15 cellular contexts compared by ENCODE assay signal in the genomic region with DNA sequence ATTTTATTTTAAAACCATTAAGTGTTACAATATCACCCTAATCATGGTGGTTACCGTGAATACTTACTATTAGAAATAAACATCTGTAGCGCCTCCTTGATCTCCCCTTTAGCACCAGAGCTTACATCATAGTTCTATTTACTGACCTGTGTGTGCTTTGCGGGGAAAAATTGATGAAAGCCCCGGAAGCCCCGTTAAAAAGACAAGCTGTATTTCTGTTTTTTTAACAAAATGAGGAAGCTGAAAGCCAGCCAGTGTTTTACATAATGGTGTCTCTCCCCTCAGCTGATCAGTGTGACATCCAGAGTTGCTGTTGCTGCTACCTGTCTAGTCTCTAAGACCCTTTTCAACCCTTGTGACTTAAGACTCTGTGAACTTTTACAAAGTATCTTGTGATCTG.
DNase-seq lines count a peak whose midpoint lies in the region; ATAC-seq and TF ChIP-seq lines count a peak whose summit lies in the region.
"Had no signal": no experiment of that assay in that cellular context is flagged by ENCODE, and none has a peak within 500 bp of the region (broad histone marks: within the 10 kb centered on the region; RNA-seq: fewer than 3 reads in every experiment).

No MANE protein-coding gene starts in this region.

- DNase-seq in GM10248 (ENCODE audit: extremely low spot score) (peak; percentile 39), Kasumi-1 (lab: John Stamatoyannopoulos, UW) (peak; percentile 66 to 71), A172 (ENCODE audit: low spot score) (no peak), NCI-H2227 (lab: John Stamatoyannopoulos, UW; ENCODE audit: unreplicated experiment) (no peak)
- no peak for DNase-seq in effector memory CD8-positive, alpha-beta T cell
- DNase-seq: activated CD4-positive, alpha-beta T cell treated with anti-CD3 and anti-CD28 coated beads for 1 hour; DMS 273 treated with DMSO at 0.1 percent for 48 hours; erythroblast; H7; KG1; NCI-H2081 treated with DMSO at 0.1 percent for 48 hours; transverse colon had no signal

- H3K27me3 Mint-ChIP-seq in effector memory CD8-positive, alpha-beta T cell, result no peaks in the 10 kb centered on the region

- CTCF ChIA-PET in GM10248 (lab: Yijun Ruan, JAX), result no interaction called here

- ATAC-seq in GM21717 (IDR thresholded peaks at IDR 0.05; ENCODE audit: unreplicated experiment) (peak; percentile 58), HG02870 (IDR thresholded peaks at IDR 0.05; ENCODE audit: unreplicated experiment) (no peak), HG03139 (IDR thresholded peaks at IDR 0.05; ENCODE audit: unreplicated experiment) (no peak)
- peak; percentile 37 for ATAC-seq in effector memory CD8-positive, alpha-beta T cell (replicated peaks)

- peaks cover 20% of the 10 kb centered on the region for H3K36me3 Mint-ChIP-seq in effector memory CD8-positive, alpha-beta T cell (ENCODE audit: insufficient read depth)

- POLR2A ChIA-PET in GM10248 (lab: Yijun Ruan, JAX), result no interaction called here

- H3K4me3 Mint-ChIP-seq in effector memory CD8-positive, alpha-beta T cell, result no peak overlapping the region

- no peaks in the 10 kb centered on the region for H3K9me3 Mint-ChIP-seq in effector memory CD8-positive, alpha-beta T cell

- no peak for TF ChIP-seq CTCF in GM10248 (IDR thresholded peaks at IDR 0.05; ENCODE audit: control extremely low read depth, extremely low read depth, low read depth, missing control alignments)

- no peak overlapping the region for H3K27ac Mint-ChIP-seq in effector memory CD8-positive, alpha-beta T cell

- no peaks in the 10 kb centered on the region for H3K4me1 Mint-ChIP-seq in effector memory CD8-positive, alpha-beta T cell (ENCODE audit: low read depth in 2 of 2)

Comparison
In these comparisons a context has a peak if more than half of its experiments do, and no peak if none do; other contexts are left out.
1. DNase-seq: peak in GM10248 (single experiment) and Kasumi-1 (2 of 2); none in effector memory CD8-positive, alpha-beta T cell (0 of 3), A172 (single experiment) and NCI-H2227 (single experiment).
2. ATAC-seq: peak in GM21717 (single experiment) and effector memory CD8-positive, alpha-beta T cell (single experiment); none in HG02870 (single experiment) and HG03139 (single experiment).